In genomic region chr6:154276810-154277577, GRCh38 we compare ENCODE assay signal across 7 cellular contexts.
DNase-seq lines count a peak whose midpoint lies in the region; ATAC-seq, FAIRE-seq and TF ChIP-seq lines count a peak whose summit lies in the region.

No MANE protein-coding gene starts in this region.

- H3K9me3 Mint-ChIP-seq in IgD-negative memory B cell = no peaks in the 10 kb centered on the region
- no peaks in the 10 kb centered on the region for H3K9me3 Mint-ChIP-seq in natural killer cell

- H3K79me2 ChIP-seq in DOHH2 (ENCODE audit: control insufficient read depth, low read length) = no peaks in the 10 kb centered on the region

- no peak overlapping the region for H3K27ac ChIP-seq in DOHH2 (ENCODE audit: low read depth, low read length)

- H3K27ac Mint-ChIP-seq in IgD-negative memory B cell (peak overlapping the region in 1 of 3 donors; percentile 5), natural killer cell (peak overlapping the region in 1 of 2 donors; percentile 76)

- peak; percentile 35 for DNase-seq in RCC 7860 (ENCODE audit: low spot score)
- peak; percentile 67 for DNase-seq in dedifferentiated amniotic fluid mesenchymal stem cell (ENCODE audit: extremely low spot score)
- no peak for DNase-seq in natural killer cell
- no peak for DNase-seq in stimulated activated CD4-positive, alpha-beta T cell treated with anti-CD3 and anti-CD28 coated beads, Interleukin-4, amount 100 ng/mL, for 4 hours

- no peaks in the 10 kb centered on the region for H3F3A ChIP-seq in DOHH2 (ENCODE audit: control insufficient read depth, insufficient read depth)

- H3K36me3 Mint-ChIP-seq in IgD-negative memory B cell (no peaks in the 10 kb centered on the region), natural killer cell (no peaks in the 10 kb centered on the region)

- H3K4me3 Mint-ChIP-seq in IgD-negative memory B cell (peak overlapping the region; percentile 40 to 86 (median 60)), natural killer cell (peak overlapping the region; percentile 80)

- no peaks in the 10 kb centered on the region for H3K27me3 ChIP-seq in DOHH2 (ENCODE audit: control insufficient read depth, low read length)

- H3K36me3 ChIP-seq in DOHH2 (ENCODE audit: control insufficient read depth, low read length) = no peaks in the 10 kb centered on the region

- H3K9me3 ChIP-seq in DOHH2 (ENCODE audit: control insufficient read depth, insufficient read depth, low read length) = no peaks in the 10 kb centered on the region

- TF ChIP-seq CTCF in DOHH2 (IDR thresholded peaks at IDR 0.05; ENCODE audit: low read depth, low read length, poor library complexity, severe bottlenecking) = peak; percentile 54
- TF ChIP-seq CTCF in natural killer cell (IDR thresholded peaks at IDR 0.05) = peak; percentile 80

- no peaks in the 10 kb centered on the region for H4K20me1 ChIP-seq in DOHH2 (ENCODE audit: control insufficient read depth, insufficient read depth, low read depth, low read length)

- H3K9me2 ChIP-seq in DOHH2 (replicated peaks; ENCODE audit: control insufficient read depth, low read length) = no peaks in the 10 kb centered on the region

- FAIRE-seq in RCC 7860 (lab: Jason Lieb, UNC) = peak; percentile 84

- ATAC-seq in GM19463 (IDR thresholded peaks at IDR 0.05; ENCODE audit: unreplicated experiment) = peak; percentile 51
- ATAC-seq in natural killer cell = peak; percentile 70 to 92 (median 86)

- no peak overlapping the region for H3K4me3 ChIP-seq in DOHH2 (ENCODE audit: low read length)

- H3K27me3 Mint-ChIP-seq in IgD-negative memory B cell = peaks cover 7% of the 10 kb centered on the region
- H3K27me3 Mint-ChIP-seq in natural killer cell (ENCODE audit: low read depth in 2 of 2) = no peaks in the 10 kb centered on the region

- intact Hi-C loops in natural killer cell (cut with micrococcal nuclease) = loop anchor here (1.0 to 5.0 kb wide), 3 partner anchors 27 to 121 kb away; no protein-coding TSS in a partner anchor

- no peaks in the 10 kb centered on the region for H3K4me1 ChIP-seq in DOHH2 (ENCODE audit: control insufficient read depth, low read length)

- H3K4me2 ChIP-seq in DOHH2 (ENCODE audit: low read length) = no peak overlapping the region

- H3K4me1 Mint-ChIP-seq in IgD-negative memory B cell (peaks cover 3 to 6% (median 5%) of the 10 kb centered on the region in 3 donors), natural killer cell (peaks cover 15 to 16% of the 10 kb centered on the region in 2 donors)

Comparison
In these comparisons a context has a peak if more than half of its experiments do, and no peak if none do; other contexts are left out.
1. DNase-seq: peak in RCC 7860 (single experiment) and dedifferentiated amniotic fluid mesenchymal stem cell (single experiment); none in natural killer cell (single experiment) and stimulated activated CD4-positive, alpha-beta T cell treated with anti-CD3 and anti-CD28 coated beads, Interleukin-4, amount 100 ng/mL, for 4 hours (0 of 2).